Comparison of ENCODE assay signal across 27 cellular contexts in genomic region chr16:3534126-3534525, GRCh38. TPM values are rescaled to one million over a fixed set of nuclear protein-coding genes. Genes with fewer than 3 reads are reported as not detected.
DNase-seq lines count a peak whose midpoint lies in the region; ATAC-seq, FAIRE-seq and TF ChIP-seq lines count a peak whose summit lies in the region.
"Had no signal": no experiment of that assay in that cellular context is flagged by ENCODE, and none has a peak within 500 bp of the region (broad histone marks: within the 10 kb centered on the region; RNA-seq: fewer than 3 reads in every experiment).

No MANE protein-coding gene starts in this region.

- no peak overlapping the region for H2AFZ ChIP-seq in astrocyte (ENCODE audit: low read depth, low read length)
- H2AFZ ChIP-seq: PC-9 had no signal

- H4K20me1 ChIP-seq in astrocyte (ENCODE audit: insufficient read depth, low read length), result no peaks in the 10 kb centered on the region

- no peaks in the 10 kb centered on the region for H3K9me3 ChIP-seq in CD8-positive, alpha-beta T cell (ENCODE audit: low read length)
- no peaks in the 10 kb centered on the region for H3K9me3 ChIP-seq in astrocyte (ENCODE audit: insufficient read depth, low read depth, low read length)
- H3K9me3 ChIP-seq: gastroesophageal sphincter, ovary, tibial nerve had no signal

- peaks cover 18% of the 10 kb centered on the region for H3K36me3 ChIP-seq in CD8-positive, alpha-beta T cell (ENCODE audit: insufficient read depth, low read length)
- H3K36me3 ChIP-seq in astrocyte (ENCODE audit: insufficient read depth, low read length), result peaks cover 9% of the 10 kb centered on the region
- H3K36me3 ChIP-seq: ovary had no signal

- POLR2A ChIA-PET in activated CD4-positive, alpha-beta T cell treated with anti-CD3 and anti-CD28 coated beads for 36 hours (lab: Charles Lee), result no interaction called here
- POLR2A ChIA-PET in CD8-positive, alpha-beta T cell (lab: Charles Lee), result no interaction called here

- H3K4me2 ChIP-seq in astrocyte (ENCODE audit: low read length), result no peak overlapping the region
- H3K4me2 ChIP-seq: PC-9 had no signal

- intact Hi-C loops in activated CD4-positive, alpha-beta T cell treated with anti-CD3 and anti-CD28 coated beads for 36 hours (cut with DNase I, micrococcal nuclease), result no loop called here
- intact Hi-C loops in CD8-positive, alpha-beta T cell (cut with DNase I, micrococcal nuclease), result no loop called here
- intact Hi-C loops in natural killer cell (cut with micrococcal nuclease), result no loop called here

- no peaks in the 10 kb centered on the region for H3K27me3 ChIP-seq in CD8-positive, alpha-beta T cell (ENCODE audit: insufficient read depth, low read length)
- no peaks in the 10 kb centered on the region for H3K27me3 ChIP-seq in astrocyte (ENCODE audit: insufficient read depth, low read length)
- H3K27me3 ChIP-seq: gastroesophageal sphincter, ovary, tibial nerve had no signal

- no peaks in the 10 kb centered on the region for H3K4me1 ChIP-seq in CD8-positive, alpha-beta T cell (ENCODE audit: insufficient read depth, low read length)
- peaks cover 6% of the 10 kb centered on the region for H3K4me1 ChIP-seq in astrocyte (ENCODE audit: insufficient read depth, low read length)
- H3K4me1 ChIP-seq: tibial nerve had no signal

- no peak overlapping the region for H3K4me3 Mint-ChIP-seq in activated CD4-positive, alpha-beta T cell treated with anti-CD3 and anti-CD28 coated beads for 36 hours
- no peak overlapping the region for H3K4me3 Mint-ChIP-seq in CD8-positive, alpha-beta T cell
- H3K4me3 Mint-ChIP-seq in astrocyte (ENCODE audit: unreplicated experiment), result peak overlapping the region; percentile 40
- no peak overlapping the region for H3K4me3 Mint-ChIP-seq in natural killer cell

- no peaks in the 10 kb centered on the region for H3K79me2 ChIP-seq in astrocyte (ENCODE audit: insufficient read depth, low read length)

- TF ChIP-seq CTCF in CD8-positive, alpha-beta T cell (IDR thresholded peaks at IDR 0.05), result no peak
- TF ChIP-seq CTCF in astrocyte (IDR thresholded peaks at IDR 0.05; ENCODE audit: insufficient read depth, low read depth, low read length), result no peak
- no peak for TF ChIP-seq CTCF in natural killer cell (IDR thresholded peaks at IDR 0.05)

- peak overlapping the region; percentile 3 for H3K27ac Mint-ChIP-seq in activated CD4-positive, alpha-beta T cell treated with anti-CD3 and anti-CD28 coated beads for 36 hours
- peak overlapping the region; percentile 87 for H3K27ac Mint-ChIP-seq in CD8-positive, alpha-beta T cell
- H3K27ac Mint-ChIP-seq in astrocyte (ENCODE audit: unreplicated experiment), result no peak overlapping the region
- peak overlapping the region; percentile 71 to 77 for H3K27ac Mint-ChIP-seq in natural killer cell

- H3K27ac ChIP-seq in CD8-positive, alpha-beta T cell (ENCODE audit: low read depth, low read length), result no peak overlapping the region
- H3K27ac ChIP-seq in astrocyte (ENCODE audit: low read depth, low read length), result no peak overlapping the region
- H3K27ac ChIP-seq: gastroesophageal sphincter, ovary, PC-9, tibial nerve had no signal

- H3K9me3 Mint-ChIP-seq in activated CD4-positive, alpha-beta T cell treated with anti-CD3 and anti-CD28 coated beads for 36 hours (ENCODE audit: low read depth), result no peaks in the 10 kb centered on the region
- no peaks in the 10 kb centered on the region for H3K9me3 Mint-ChIP-seq in CD8-positive, alpha-beta T cell
- H3K9me3 Mint-ChIP-seq in astrocyte (ENCODE audit: unreplicated experiment) (no peaks in the 10 kb centered on the region), natural killer cell (no peaks in the 10 kb centered on the region)

- no peak for ATAC-seq in activated CD4-positive, alpha-beta T cell treated with anti-CD3 and anti-CD28 coated beads for 36 hours
- no peak for ATAC-seq in CD8-positive, alpha-beta T cell
- ATAC-seq in natural killer cell (no peak), HG03378 (IDR thresholded peaks at IDR 0.05; ENCODE audit: unreplicated experiment) (no peak)
- ATAC-seq: gastroesophageal sphincter, left colon, Right ventricle myocardium inferior had no signal

- no peaks in the 10 kb centered on the region for H3K4me1 Mint-ChIP-seq in activated CD4-positive, alpha-beta T cell treated with anti-CD3 and anti-CD28 coated beads for 36 hours
- H3K4me1 Mint-ChIP-seq in CD8-positive, alpha-beta T cell (ENCODE audit: low read depth), result peaks cover 2% of the 10 kb centered on the region
- no peaks in the 10 kb centered on the region for H3K4me1 Mint-ChIP-seq in astrocyte (ENCODE audit: low read depth, unreplicated experiment)
- peaks cover 19% of the 10 kb centered on the region in 2 donors for H3K4me1 Mint-ChIP-seq in natural killer cell

- H3K9ac ChIP-seq in astrocyte (ENCODE audit: low read length), result no peak overlapping the region

- FAIRE-seq in astrocyte (lab: Jason Lieb, UNC), result no peak
- FAIRE-seq: endothelial cell of umbilical vein, GM12891, small intestine had no signal

- no peak overlapping the region for H3K4me3 ChIP-seq in CD8-positive, alpha-beta T cell (ENCODE audit: low read depth, low read length)
- no peak overlapping the region for H3K4me3 ChIP-seq in astrocyte (ENCODE audit: insufficient read depth, low read depth, low read length)
- H3K4me3 ChIP-seq: gastroesophageal sphincter, ovary, PC-9, tibial nerve had no signal

- DNase-seq in activated CD4-positive, alpha-beta T cell treated with anti-CD3 and anti-CD28 coated beads for 36 hours, result no peak
- DNase-seq in activated CD4-positive, alpha-beta T cell treated with anti-CD3 and anti-CD28 coated beads for 48 hours, result no peak
- no peak for DNase-seq in CD8-positive, alpha-beta T cell
- DNase-seq in astrocyte (ENCODE audit: low read depth) (no peak), natural killer cell (no peak), NCI-H2227 (lab: John Stamatoyannopoulos, UW; ENCODE audit: unreplicated experiment) (no peak), activated gamma-delta T cell (lab: John Stamatoyannopoulos, UW) (no peak)
- DNase-seq: central memory CD4-positive, alpha-beta T cell; GOT3; hippocampal formation; left colon; mesenchymal stem cell; NCI-H1092 treated with DMSO at 0.1 percent for 48 hours; NCI-H1930; NCI-H526; ovary; PC-9; small intestine had no signal

- peaks cover 6% of the 10 kb centered on the region for H3K36me3 Mint-ChIP-seq in activated CD4-positive, alpha-beta T cell treated with anti-CD3 and anti-CD28 coated beads for 36 hours (ENCODE audit: low read depth)
- H3K36me3 Mint-ChIP-seq in CD8-positive, alpha-beta T cell, result peaks cover 60% of the 10 kb centered on the region
- H3K36me3 Mint-ChIP-seq in astrocyte (ENCODE audit: low read depth, unreplicated experiment) (peaks cover 32% of the 10 kb centered on the region), natural killer cell (no peaks in the 10 kb centered on the region)

- no peaks in the 10 kb centered on the region for H3K27me3 Mint-ChIP-seq in activated CD4-positive, alpha-beta T cell treated with anti-CD3 and anti-CD28 coated beads for 36 hours
- H3K27me3 Mint-ChIP-seq in CD8-positive, alpha-beta T cell (ENCODE audit: low read depth), result no peaks in the 10 kb centered on the region
- no peaks in the 10 kb centered on the region for H3K27me3 Mint-ChIP-seq in astrocyte (ENCODE audit: low read depth, unreplicated experiment)
- no peaks in the 10 kb centered on the region for H3K27me3 Mint-ChIP-seq in natural killer cell (ENCODE audit: low read depth in 2 of 2)

- CTCF ChIA-PET in activated CD4-positive, alpha-beta T cell treated with anti-CD3 and anti-CD28 coated beads for 36 hours (lab: Charles Lee), result interaction anchor here (1.6 kb wide), 1 partner anchor 9 kb away, joined by 3 read pairs; no protein-coding TSS in a partner anchor
- CTCF ChIA-PET in CD8-positive, alpha-beta T cell (lab: Charles Lee), result no interaction called here

RNA-seq across cellular contexts. Expression of gene CLUAP1, which starts 33.3 kb away (rescaled TPM):
- total RNA-seq in activated CD4-positive, alpha-beta T cell treated with anti-CD3 and anti-CD28 coated beads for 36 hours, result 10 to 100 TPM; 20.2 to 21.3 TPM
- total RNA-seq in CD8-positive, alpha-beta T cell, result 1 to 10 TPM; 5.6 to 6.0 TPM
- total RNA-seq in astrocyte (15.4 and 16.3 TPM in 2 replicates), natural killer cell (1 to 10 TPM; 4.0 to 6.2 (median 4.7) TPM)

RNA-seq across cellular contexts. Expression of gene C16orf90, which starts 38.8 kb away (rescaled TPM):
- total RNA-seq in activated CD4-positive, alpha-beta T cell treated with anti-CD3 and anti-CD28 coated beads for 36 hours, result not detected
- total RNA-seq in CD8-positive, alpha-beta T cell, result not detected
- not detected in 2 replicates for total RNA-seq in astrocyte
- total RNA-seq in natural killer cell, result not detected
- total RNA-seq: A172, dermis microvascular lymphatic vessel endothelial cell, endothelial cell of umbilical vein, fibroblast of lung, gastroesophageal sphincter, left colon, ovary, PC-9, Right ventricle myocardium inferior, tibial nerve had no signal

RNA-seq across cellular contexts. Expression of gene NLRC3, which starts 43.1 kb away (rescaled TPM):
- 10 to 100 TPM; 14.9 to 20.5 TPM for total RNA-seq in activated CD4-positive, alpha-beta T cell treated with anti-CD3 and anti-CD28 coated beads for 36 hours
- 10 to 100 TPM; 39.5 to 42.9 TPM for total RNA-seq in CD8-positive, alpha-beta T cell
- total RNA-seq in astrocyte, result 0.17 and 0.23 TPM in 2 replicates
- total RNA-seq in natural killer cell, result 100 to 1,000 TPM in 2 of 3 donors, 10 to 100 TPM in 1; 98.8 to 145 (median 133) TPM
- total RNA-seq: PC-9 had no signal

Comparison
In these comparisons a context has a peak if more than half of its experiments do, and no peak if none do; other contexts are left out.
1. RNA of gene NLRC3, which starts 43.1 kb away (total RNA-seq): 98.8 to 145 TPM in natural killer cell, 39.5 to 42.9 TPM in CD8-positive, alpha-beta T cell and 14.9 to 20.5 TPM in activated CD4-positive, alpha-beta T cell treated with anti-CD3 and anti-CD28 coated beads for 36 hours; 0.17 to 0.23 TPM in astrocyte; every median in the first group is over 10 times any median in the second.